ENCODE assay signal across 11 cellular contexts in the genomic region with DNA sequence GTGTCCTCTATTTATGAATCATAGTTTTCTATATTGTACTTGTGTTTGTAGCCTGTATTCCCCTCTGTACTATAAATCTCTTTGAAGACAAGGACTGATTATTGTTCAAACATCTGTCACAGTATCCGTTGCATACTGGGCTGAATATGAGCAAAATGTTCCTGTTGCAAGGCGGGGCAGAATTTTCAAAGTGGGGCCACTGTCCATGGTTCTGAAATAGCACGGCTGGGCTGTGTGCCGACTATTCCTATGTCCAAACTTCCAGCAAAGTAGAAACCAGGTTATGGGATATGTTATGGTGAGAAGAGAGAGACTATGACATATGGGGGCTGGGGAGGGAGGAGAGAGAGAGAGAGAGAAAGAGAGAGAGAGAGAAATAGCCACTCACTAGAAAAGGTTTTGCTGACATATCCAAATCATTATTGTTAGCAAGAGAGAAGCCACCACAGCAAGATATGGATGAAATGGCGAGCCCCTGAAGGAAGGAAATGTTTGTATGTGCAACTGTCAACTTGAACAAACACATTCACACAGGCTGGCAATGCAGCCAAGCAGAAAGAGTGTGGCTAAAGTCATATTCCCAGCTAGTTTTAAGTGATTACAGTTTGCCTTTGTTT.
A peak's percentile ranks its signal among the peaks of the same experiment; 100 is the strongest.
DNase-seq lines count a peak whose midpoint lies in the region; ATAC-seq and TF ChIP-seq lines count a peak whose summit lies in the region.
"Had no signal": no experiment of that assay in that cellular context is flagged by ENCODE, and none has a peak within 500 bp of the region (broad histone marks: within the 10 kb centered on the region; RNA-seq: fewer than 3 reads in every experiment).

No MANE protein-coding gene starts in this region.

- TF ChIP-seq EP300 in ovary (IDR thresholded peaks at IDR 0.05), result no peak

- TF ChIP-seq CTCF in activated CD8-positive, alpha-beta T cell treated with anti-CD3 and anti-CD28 coated beads for 36 hours (IDR thresholded peaks at IDR 0.05), result no peak
- TF ChIP-seq CTCF in ovary (IDR thresholded peaks at IDR 0.05), result no peak

- no peak overlapping the region for H3K4me3 Mint-ChIP-seq in activated CD8-positive, alpha-beta T cell treated with anti-CD3 and anti-CD28 coated beads for 36 hours
- H3K4me3 Mint-ChIP-seq: stimulated activated naive CD8-positive, alpha-beta T cell treated with anti-CD3 and anti-CD28 coated beads, Interleukin-15, Interleukin-2, amounts not matched to agents 100 ng/mL and 50 ng/mL, for 24 hours; T-helper 1 cell treated with Interleukin-12 subunit alpha and Interleukin-12 subunit beta and Interleukin-4 antibody, amounts not matched to agents 30 μg/mL and 1 μg/mL, for 36 hours had no signal

- H3K4me1 Mint-ChIP-seq in activated CD8-positive, alpha-beta T cell treated with anti-CD3 and anti-CD28 coated beads for 36 hours (ENCODE audit: low read depth), result no peaks in the 10 kb centered on the region

- DNase-seq in Caki2 (ENCODE audit: low read depth) (peak; percentile 8), HT-29 (ENCODE audit: low spot score) (peak; percentile 76), iris pigment epithelial cell (ENCODE audit: low read depth) (peak; percentile 23), NCI-H1436 treated with DMSO at 0.1 percent for 48 hours (lab: John Stamatoyannopoulos, UW) (no peak), ovary (no peak), NCI-H526 treated with DMSO at 0.1 percent for 48 hours (lab: John Stamatoyannopoulos, UW) (no peak), NCI-H510A (lab: John Stamatoyannopoulos, UW) (no peak)
- DNase-seq in activated CD8-positive, alpha-beta T cell treated with anti-CD3 and anti-CD28 coated beads for 36 hours, result peak; percentile 22

- TF ChIP-seq POLR2A in ovary (IDR thresholded peaks at IDR 0.05), result no peak

- CTCF ChIA-PET in activated CD8-positive, alpha-beta T cell treated with anti-CD3 and anti-CD28 coated beads for 36 hours (lab: Charles Lee), result no interaction called here

- H3K4me3 ChIP-seq in ovary, result no peak overlapping the region
- H3K4me3 ChIP-seq: prostate gland had no signal

- POLR2A ChIA-PET in activated CD8-positive, alpha-beta T cell treated with anti-CD3 and anti-CD28 coated beads for 36 hours (lab: Charles Lee), result no interaction called here

- 14 to 16% (median 16%) methylated on average over 5 of the region's 5 CpGs for WGBS in ovary, 3 donors

- ATAC-seq in activated CD8-positive, alpha-beta T cell treated with anti-CD3 and anti-CD28 coated beads for 36 hours, result no peak

- H3K27ac ChIP-seq in ovary, result no peak overlapping the region
- H3K27ac ChIP-seq: prostate gland had no signal

- H3K4me1 ChIP-seq in ovary (ENCODE audit: insufficient read depth), result no peaks in the 10 kb centered on the region
- H3K4me1 ChIP-seq: prostate gland had no signal

- no peaks in the 10 kb centered on the region for H3K36me3 ChIP-seq in ovary
- H3K36me3 ChIP-seq: prostate gland had no signal

- H3K9me3 Mint-ChIP-seq in activated CD8-positive, alpha-beta T cell treated with anti-CD3 and anti-CD28 coated beads for 36 hours, result no peaks in the 10 kb centered on the region
- H3K9me3 Mint-ChIP-seq: stimulated activated naive CD8-positive, alpha-beta T cell treated with anti-CD3 and anti-CD28 coated beads, Interleukin-15, Interleukin-2, amounts not matched to agents 100 ng/mL and 50 ng/mL, for 24 hours; T-helper 1 cell treated with Interleukin-12 subunit alpha and Interleukin-12 subunit beta and Interleukin-4 antibody, amounts not matched to agents 30 μg/mL and 1 μg/mL, for 36 hours had no signal

- intact Hi-C loops in activated CD8-positive, alpha-beta T cell treated with anti-CD3 and anti-CD28 coated beads for 36 hours (cut with micrococcal nuclease), result no loop called here
- intact Hi-C loops in ovary (cut with DNase I), result no loop called here

- no peaks in the 10 kb centered on the region for H3K36me3 Mint-ChIP-seq in activated CD8-positive, alpha-beta T cell treated with anti-CD3 and anti-CD28 coated beads for 36 hours (ENCODE audit: low read depth)

- in situ Hi-C loops in Caki2 (cut with HindIII; ENCODE audit: low pct_unique_long_range_greater_than_20kb, low sequenced_read_pairs), result no loop called here

- H3K27me3 ChIP-seq in ovary, result no peaks in the 10 kb centered on the region

- H3K27ac Mint-ChIP-seq in activated CD8-positive, alpha-beta T cell treated with anti-CD3 and anti-CD28 coated beads for 36 hours, result no peak overlapping the region
- H3K27ac Mint-ChIP-seq: stimulated activated naive CD8-positive, alpha-beta T cell treated with anti-CD3 and anti-CD28 coated beads, Interleukin-15, Interleukin-2, amounts not matched to agents 100 ng/mL and 50 ng/mL, for 24 hours; T-helper 1 cell treated with Interleukin-12 subunit alpha and Interleukin-12 subunit beta and Interleukin-4 antibody, amounts not matched to agents 30 μg/mL and 1 μg/mL, for 36 hours had no signal

- H3K27me3 Mint-ChIP-seq in activated CD8-positive, alpha-beta T cell treated with anti-CD3 and anti-CD28 coated beads for 36 hours, result peaks cover 5% of the 10 kb centered on the region

- H3K9me3 ChIP-seq in ovary, result no peaks in the 10 kb centered on the region
- H3K9me3 ChIP-seq: prostate gland had no signal

Comparison
In these comparisons a context has a peak if more than half of its experiments do, and no peak if none do; other contexts are left out.
1. DNase-seq: peak in Caki2 (single experiment), HT-29 (single experiment), activated CD8-positive, alpha-beta T cell treated with anti-CD3 and anti-CD28 coated beads for 36 hours (single experiment) and iris pigment epithelial cell (single experiment); none in NCI-H1436 treated with DMSO at 0.1 percent for 48 hours (single experiment), ovary (0 of 5), NCI-H526 treated with DMSO at 0.1 percent for 48 hours (single experiment) and NCI-H510A (single experiment).